In genomic region chr12:16401835-16402234, GRCh38 we compare ENCODE assay signal across 1 cellular context. TPM values are rescaled to one million over a fixed set of nuclear protein-coding genes. Genes with fewer than 3 reads are reported as not detected.
"Had no signal": no experiment of that assay in that cellular context is flagged by ENCODE, and none has a peak within 500 bp of the region (broad histone marks: within the 10 kb centered on the region; RNA-seq: fewer than 3 reads in every experiment).

No MANE protein-coding gene starts in this region.

RNA-seq across cellular contexts. Expression of gene MGST1, which starts 54.4 kb away (rescaled TPM):
- total RNA-seq: SJSA1 had no signal
